In the genomic region with DNA sequence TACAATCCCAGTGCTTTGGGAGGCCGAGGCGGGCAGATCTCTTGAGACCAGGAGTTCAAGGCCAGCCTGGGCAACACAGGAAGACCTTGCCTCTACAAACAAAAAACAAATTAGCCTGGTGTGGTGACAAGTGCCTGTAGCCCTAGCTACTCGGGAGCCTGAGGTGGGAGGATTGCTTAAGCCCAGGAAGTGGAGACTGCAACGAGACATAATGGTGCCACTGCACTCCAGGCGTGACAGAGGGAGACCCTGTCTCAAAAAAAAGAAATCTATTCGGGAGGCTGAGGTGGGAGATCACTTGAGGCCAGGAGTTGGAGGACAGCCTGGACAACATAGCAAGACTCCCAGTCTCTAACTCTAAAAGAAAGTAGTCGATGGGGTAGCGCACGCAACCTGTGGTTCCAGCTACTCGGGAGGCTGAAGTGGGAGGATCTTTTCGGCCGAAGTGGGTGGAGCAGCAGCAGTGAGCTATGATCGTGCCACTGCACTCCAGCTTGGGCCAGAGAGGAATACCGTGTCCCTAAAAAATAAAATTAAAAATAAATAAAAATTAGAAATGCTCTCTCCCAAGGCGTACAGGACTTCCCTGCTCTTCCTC, we compare ENCODE assay signal across 8 cellular contexts. TPM values are rescaled to one million over a fixed set of nuclear protein-coding genes. Genes with fewer than 3 reads are reported as not detected.
A peak's percentile ranks its signal among the peaks of the same experiment; 100 is the strongest.
DNase-seq lines count a peak whose midpoint lies in the region; ATAC-seq, FAIRE-seq and TF ChIP-seq lines count a peak whose summit lies in the region.

No MANE protein-coding gene starts in this region.

- no peaks in the 10 kb centered on the region for H4K20me1 ChIP-seq in GM23338 (replicated peaks; ENCODE audit: insufficient read depth)

- H3K9me3 Mint-ChIP-seq in CD4-positive, alpha-beta T cell = no peaks in the 10 kb centered on the region
- no peaks in the 10 kb centered on the region; the same call in 2 of the 3 replicates for H3K9me3 Mint-ChIP-seq in GM23338
- no peaks in the 10 kb centered on the region for H3K9me3 Mint-ChIP-seq in activated naive CD8-positive, alpha-beta T cell treated with anti-CD3 and anti-CD28 coated beads, Interleukin-2, amount 50 U/mL, for 24 hours

- H3K4me3 ChIP-seq in GM23338 (peak overlapping the region; percentile 92), iPS-18c (ENCODE audit: insufficient read depth, low read depth, low read length) (peak overlapping the region; percentile 85)

- H3K4me2 ChIP-seq in GM23338 = peak overlapping the region; percentile 90

- H3K4me1 Mint-ChIP-seq in CD4-positive, alpha-beta T cell (ENCODE audit: low read depth) = peaks cover 17% of the 10 kb centered on the region
- H3K4me1 Mint-ChIP-seq in GM23338 = peaks cover 4% of the 10 kb centered on the region; the same call in 2 of the 3 replicates
- H3K4me1 Mint-ChIP-seq in activated naive CD8-positive, alpha-beta T cell treated with anti-CD3 and anti-CD28 coated beads, Interleukin-2, amount 50 U/mL, for 24 hours = peaks cover 11% of the 10 kb centered on the region

- no peak for ATAC-seq in CD4-positive, alpha-beta T cell (ENCODE audit: poor library complexity)
- no peak; the same call in 2 of the 3 replicates for ATAC-seq in GM23338
- peak; percentile 20 for ATAC-seq in activated naive CD8-positive, alpha-beta T cell treated with anti-CD3 and anti-CD28 coated beads, Interleukin-2, amount 50 U/mL, for 24 hours

- peak overlapping the region; percentile 80 for H3K27ac Mint-ChIP-seq in CD4-positive, alpha-beta T cell
- no peak overlapping the region for H3K27ac Mint-ChIP-seq in GM23338
- peak overlapping the region; percentile 81 for H3K27ac Mint-ChIP-seq in activated naive CD8-positive, alpha-beta T cell treated with anti-CD3 and anti-CD28 coated beads, Interleukin-2, amount 50 U/mL, for 24 hours

- H3K79me2 ChIP-seq in GM23338 (replicated peaks; ENCODE audit: insufficient read depth) = no peaks in the 10 kb centered on the region

- DNase-seq in CD4-positive, alpha-beta T cell = peak in 2 of 10 experiments; percentile 21 to 49
- DNase-seq in GM23338 (ENCODE audit: low spot score) (no peak), NCI-H2029 (lab: John Stamatoyannopoulos, UW) (peak; percentile 9), NCI-H1048 (lab: John Stamatoyannopoulos, UW) (no peak), HTR-8/SVneo (ENCODE audit: insufficient read length, low spot score) (no peak)
- no peak for DNase-seq in activated naive CD8-positive, alpha-beta T cell treated with anti-CD3 and anti-CD28 coated beads, Interleukin-2, amount 50 U/mL, for 24 hours
- DNase-seq in stimulated activated CD4-positive, alpha-beta T cell treated with anti-CD3 and anti-CD28 coated beads, Interleukin-12 subunit alpha, Interleukin-12 subunit beta, amount 100 ng/mL, for 4 hours = peak; percentile 43

- peaks cover 6% of the 10 kb centered on the region; the same call in 1 of the 2 replicates for H3K4me1 ChIP-seq in GM23338 (ENCODE audit: insufficient read depth)

- no peak for TF ChIP-seq CTCF in CD4-positive, alpha-beta T cell (IDR thresholded peaks at IDR 0.05)
- TF ChIP-seq CTCF in GM23338 (conservative IDR thresholded peaks at IDR 0.05; ENCODE audit: low read depth in 2 of 2) = no peak

- H3K9me3 ChIP-seq in CD4-positive, alpha-beta T cell (ENCODE audit: control insufficient read depth, low read length) = no peaks in the 10 kb centered on the region
- H3K9me3 ChIP-seq in iPS-18c (ENCODE audit: control insufficient read depth, insufficient read depth, low read length) = no peaks in the 10 kb centered on the region

- H3K9me2 ChIP-seq in GM23338 (ENCODE audit: insufficient read depth) = no peaks in the 10 kb centered on the region

- H3K27me3 ChIP-seq in CD4-positive, alpha-beta T cell (ENCODE audit: control insufficient read depth, insufficient read depth, low read length) = no peaks in the 10 kb centered on the region
- peaks cover 3% of the 10 kb centered on the region; the same call in 1 of the 2 replicates for H3K27me3 ChIP-seq in GM23338 (ENCODE audit: insufficient read depth)

- H3K36me3 ChIP-seq in GM23338 (ENCODE audit: insufficient read depth) = no peaks in the 10 kb centered on the region

- peak overlapping the region; percentile 99; the same call in 1 of the 2 replicates for H2AFZ ChIP-seq in GM23338

- H3K36me3 Mint-ChIP-seq in CD4-positive, alpha-beta T cell (ENCODE audit: low read depth) = peaks cover 29% of the 10 kb centered on the region
- peaks cover 5% of the 10 kb centered on the region for H3K36me3 Mint-ChIP-seq in GM23338 (ENCODE audit: low read depth)
- H3K36me3 Mint-ChIP-seq in activated naive CD8-positive, alpha-beta T cell treated with anti-CD3 and anti-CD28 coated beads, Interleukin-2, amount 50 U/mL, for 24 hours (ENCODE audit: low read depth) = peaks cover 11% of the 10 kb centered on the region

- CTCF ChIA-PET in CD4-positive, alpha-beta T cell (lab: Charles Lee) = interaction anchor here (0.6 to 2.3 kb wide), 32 partner anchors 9 to 720 kb away, joined by 3 to 54 read pairs (median 4); a partner anchor contains a TSS

- no peak for FAIRE-seq in HTR-8/SVneo (lab: Jason Lieb, UNC)

- intact Hi-C loops in CD4-positive, alpha-beta T cell (cut with DNase I, micrococcal nuclease) = loop anchor here (2.0 to 5.0 kb wide), 2 partner anchors 65 to 67 kb away; a partner anchor contains a TSS

- H3F3A ChIP-seq in GM23338 (replicated peaks; ENCODE audit: low read depth) = no peaks in the 10 kb centered on the region; the same call in 1 of the 2 replicates

- POLR2A ChIA-PET in CD4-positive, alpha-beta T cell (lab: Charles Lee) = interaction anchor here (0.7 to 2.9 kb wide), 11 partner anchors 11 to 1370 kb away, joined by 3 to 45 read pairs (median 3); a partner anchor contains a TSS

- peak overlapping the region; percentile 89 for H3K4me3 Mint-ChIP-seq in CD4-positive, alpha-beta T cell
- H3K4me3 Mint-ChIP-seq in GM23338 = peak overlapping the region; percentile 88
- H3K4me3 Mint-ChIP-seq in activated naive CD8-positive, alpha-beta T cell treated with anti-CD3 and anti-CD28 coated beads, Interleukin-2, amount 50 U/mL, for 24 hours = peak overlapping the region; percentile 85

- peaks cover 6% of the 10 kb centered on the region for H3K27me3 Mint-ChIP-seq in CD4-positive, alpha-beta T cell
- H3K27me3 Mint-ChIP-seq in GM23338 (ENCODE audit: insufficient read depth, low read depth, poor library complexity) = peaks cover 3% of the 10 kb centered on the region
- H3K27me3 Mint-ChIP-seq in activated naive CD8-positive, alpha-beta T cell treated with anti-CD3 and anti-CD28 coated beads, Interleukin-2, amount 50 U/mL, for 24 hours = peaks cover 6% of the 10 kb centered on the region

- no peak overlapping the region for H3K27ac ChIP-seq in CD4-positive, alpha-beta T cell (ENCODE audit: low read depth, low read length)
- no peak overlapping the region for H3K27ac ChIP-seq in GM23338 (ENCODE audit: low read depth)

TF ChIP-seq in GM23338, 12 proteins besides CTCF, POLR2A, EP300 and RAD21:
- TF ChIP-seq ZNF331 (CRISPR knock-in tag; IDR thresholded peaks at IDR 0.05; ENCODE audit: low read depth) = no peak
- no peak for TF ChIP-seq NANOG (IDR thresholded peaks at IDR 0.05; ENCODE audit: borderline replicate concordance)
- TF ChIP-seq POLR2AphosphoS5 (IDR thresholded peaks at IDR 0.05; ENCODE audit: low read depth) = no peak
- TF ChIP-seq, protein P1, sequence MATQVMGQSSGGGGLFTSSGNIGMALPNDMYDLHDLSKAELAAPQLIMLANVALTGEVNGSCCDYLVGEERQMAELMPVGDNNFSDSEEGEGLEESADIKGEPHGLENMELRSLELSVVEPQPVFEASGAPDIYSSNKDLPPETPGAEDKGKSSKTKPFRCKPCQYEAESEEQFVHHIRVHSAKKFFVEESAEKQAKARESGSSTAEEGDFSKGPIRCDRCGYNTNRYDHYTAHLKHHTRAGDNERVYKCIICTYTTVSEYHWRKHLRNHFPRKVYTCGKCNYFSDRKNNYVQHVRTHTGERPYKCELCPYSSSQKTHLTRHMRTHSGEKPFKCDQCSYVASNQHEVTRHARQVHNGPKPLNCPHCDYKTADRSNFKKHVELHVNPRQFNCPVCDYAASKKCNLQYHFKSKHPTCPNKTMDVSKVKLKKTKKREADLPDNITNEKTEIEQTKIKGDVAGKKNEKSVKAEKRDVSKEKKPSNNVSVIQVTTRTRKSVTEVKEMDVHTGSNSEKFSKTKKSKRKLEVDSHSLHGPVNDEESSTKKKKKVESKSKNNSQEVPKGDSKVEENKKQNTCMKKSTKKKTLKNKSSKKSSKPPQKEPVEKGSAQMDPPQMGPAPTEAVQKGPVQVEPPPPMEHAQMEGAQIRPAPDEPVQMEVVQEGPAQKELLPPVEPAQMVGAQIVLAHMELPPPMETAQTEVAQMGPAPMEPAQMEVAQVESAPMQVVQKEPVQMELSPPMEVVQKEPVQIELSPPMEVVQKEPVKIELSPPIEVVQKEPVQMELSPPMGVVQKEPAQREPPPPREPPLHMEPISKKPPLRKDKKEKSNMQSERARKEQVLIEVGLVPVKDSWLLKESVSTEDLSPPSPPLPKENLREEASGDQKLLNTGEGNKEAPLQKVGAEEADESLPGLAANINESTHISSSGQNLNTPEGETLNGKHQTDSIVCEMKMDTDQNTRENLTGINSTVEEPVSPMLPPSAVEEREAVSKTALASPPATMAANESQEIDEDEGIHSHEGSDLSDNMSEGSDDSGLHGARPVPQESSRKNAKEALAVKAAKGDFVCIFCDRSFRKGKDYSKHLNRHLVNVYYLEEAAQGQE (IDR thresholded peaks at IDR 0.05; ENCODE audit: unreplicated experiment) = no peak
- no peak for TF ChIP-seq STAT1 (IDR thresholded peaks at IDR 0.05; ENCODE audit: unreplicated experiment)
- TF ChIP-seq, protein P2, sequence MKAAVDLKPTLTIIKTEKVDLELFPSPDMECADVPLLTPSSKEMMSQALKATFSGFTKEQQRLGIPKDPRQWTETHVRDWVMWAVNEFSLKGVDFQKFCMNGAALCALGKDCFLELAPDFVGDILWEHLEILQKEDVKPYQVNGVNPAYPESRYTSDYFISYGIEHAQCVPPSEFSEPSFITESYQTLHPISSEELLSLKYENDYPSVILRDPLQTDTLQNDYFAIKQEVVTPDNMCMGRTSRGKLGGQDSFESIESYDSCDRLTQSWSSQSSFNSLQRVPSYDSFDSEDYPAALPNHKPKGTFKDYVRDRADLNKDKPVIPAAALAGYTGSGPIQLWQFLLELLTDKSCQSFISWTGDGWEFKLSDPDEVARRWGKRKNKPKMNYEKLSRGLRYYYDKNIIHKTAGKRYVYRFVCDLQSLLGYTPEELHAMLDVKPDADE (IDR thresholded peaks at IDR 0.05) = no peak

RNA-seq across cellular contexts. Expression of a gene that starts 0.8 kb away (rescaled TPM):
- 1 to 10 TPM; 2.4 to 2.6 TPM for total RNA-seq in CD4-positive, alpha-beta T cell
- total RNA-seq in GM23338 (2014; rRNA removed; shearing (Covaris generic)) = 3.5 and 7.4 TPM in 2 replicates
- 4.7 and 5.3 TPM in 2 replicates for polyA plus RNA-seq in GM23338 (2016; fragmentation: Nextera tagmentation; extraction: Ambion mirVana)

RNA-seq across cellular contexts. Expression of a gene that starts 48.9 kb away (rescaled TPM):
- 10 to 100 TPM; 14.6 to 16.4 TPM for total RNA-seq in CD4-positive, alpha-beta T cell
- 33.5 and 41.0 TPM in 2 replicates for total RNA-seq in GM23338 (2014; rRNA removed; shearing (Covaris generic))
- polyA plus RNA-seq in GM23338 (2016; fragmentation: Nextera tagmentation; extraction: Ambion mirVana) = 9.9 and 12.5 TPM in 2 replicates

Comparison
In these comparisons a context has a peak if more than half of its experiments do, and no peak if none do; other contexts are left out.
1. DNase-seq: peak in NCI-H2029 (single experiment) and stimulated activated CD4-positive, alpha-beta T cell treated with anti-CD3 and anti-CD28 coated beads, Interleukin-12 subunit alpha, Interleukin-12 subunit beta, amount 100 ng/mL, for 4 hours (single experiment); none in GM23338 (single experiment), activated naive CD8-positive, alpha-beta T cell treated with anti-CD3 and anti-CD28 coated beads, Interleukin-2, amount 50 U/mL, for 24 hours (single experiment), NCI-H1048 (single experiment) and HTR-8/SVneo (single experiment).
2. Peak in every context shown above with its lines, with median percentiles within 50 percentile points of each other: H3K4me3 Mint-ChIP-seq.